Comparison of ENCODE assay signal across 1 cellular context in the genomic region with DNA sequence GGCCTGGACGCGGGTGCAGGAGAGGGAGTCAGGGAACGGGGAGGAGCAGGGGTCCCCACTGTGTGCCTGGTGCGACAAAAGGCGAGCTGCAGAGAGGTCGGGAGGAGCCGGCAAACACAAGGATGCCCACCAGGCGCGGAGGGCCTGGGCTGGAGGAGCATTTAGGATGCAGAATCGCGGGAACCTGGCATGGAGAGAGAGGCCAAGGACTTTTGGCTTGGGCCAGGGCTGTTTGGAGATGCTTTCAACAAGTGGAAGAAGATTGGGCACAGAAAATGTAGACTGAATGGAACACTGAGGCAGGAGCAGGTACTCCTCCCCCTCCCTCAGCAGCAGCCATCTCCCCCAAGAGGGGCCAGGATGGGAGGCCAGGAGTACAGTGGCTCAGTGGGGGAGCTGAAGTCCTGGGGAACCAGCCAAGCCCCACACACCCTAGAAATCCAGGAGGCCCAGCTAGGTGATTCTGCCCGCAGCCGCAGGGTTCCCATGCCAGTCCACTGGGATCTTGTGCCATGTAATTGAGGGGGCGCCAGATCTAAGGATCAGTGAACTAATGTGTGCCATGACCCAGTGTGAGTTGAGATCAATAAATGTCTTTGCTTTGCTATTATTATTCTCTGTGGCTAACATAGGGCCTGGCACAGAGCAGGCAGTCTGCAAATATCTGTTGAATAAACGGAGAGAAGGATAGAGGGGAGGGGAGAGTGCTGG.
TF ChIP-seq lines count a peak whose summit lies in the region.

No MANE protein-coding gene starts in this region.

TF ChIP-seq in H1, 55 proteins besides CTCF, POLR2A, EP300 and RAD21:
- peak; percentile 46 for TF ChIP-seq EZH2 (IDR thresholded peaks at IDR 0.05; ENCODE audit: low read depth, low read length, severe bottlenecking)
- no peak for TF ChIP-seq POLR2AphosphoS5 (IDR thresholded peaks at IDR 0.05; ENCODE audit: low read depth, low read length)
- no peak for TF ChIP-seq CHD1 (IDR thresholded peaks at IDR 0.05; ENCODE audit: low read depth, low read length)
- no peak; the same call in none of the 2 replicates for TF ChIP-seq SUZ12 (IDR thresholded peaks at IDR 0.05; ENCODE audit: low read length)
